Comparison of ENCODE assay signal across 7 cellular contexts in genomic region chr11:120958185-120958584, GRCh38.
"Had no signal": no experiment of that assay in that cellular context is flagged by ENCODE, and none has a peak within 500 bp of the region (broad histone marks: within the 10 kb centered on the region; RNA-seq: fewer than 3 reads in every experiment).

No MANE protein-coding gene starts in this region.

- H3K4me3 ChIP-seq: GM23248 had no signal

- H3K27ac Mint-ChIP-seq: H9 had no signal

- H3K4me2 ChIP-seq: KMS-11 had no signal

- H3K4me3 Mint-ChIP-seq: H9 had no signal

- H2AFZ ChIP-seq: GM23248 had no signal

- DNase-seq: GM23248, GOT3, H9, HCEC 1CT, IMR-90, KBM-7 had no signal

- H3K27ac ChIP-seq: GM23248, KMS-11 had no signal

- H3K9me3 Mint-ChIP-seq: H9 had no signal

- H3K9ac ChIP-seq: GM23248, KMS-11 had no signal
